22 cellular contexts compared by ENCODE assay signal in the genomic region with DNA sequence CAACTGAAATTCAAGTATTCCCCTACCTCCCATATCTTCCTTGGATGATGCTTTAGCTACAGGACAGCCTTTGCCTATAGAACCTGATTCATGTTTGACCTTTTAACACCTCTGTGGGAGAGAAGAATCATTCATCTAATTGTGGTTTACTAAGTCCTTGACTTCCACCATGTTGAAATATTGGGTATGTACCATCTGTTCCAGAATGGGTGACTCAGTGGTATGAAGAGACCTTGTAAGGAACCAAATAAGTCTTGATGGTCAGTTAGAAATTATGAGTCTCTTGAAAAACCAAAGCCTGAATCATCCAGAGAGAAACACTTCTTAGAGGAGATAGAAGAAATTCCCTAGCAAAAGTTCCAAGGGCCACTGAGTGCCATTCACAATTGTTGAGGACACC. TPM values are rescaled to one million over a fixed set of nuclear protein-coding genes. Genes with fewer than 3 reads are reported as not detected.
A peak's percentile ranks its signal among the peaks of the same experiment; 100 is the strongest.
DNase-seq lines count a peak whose midpoint lies in the region; ATAC-seq, FAIRE-seq and TF ChIP-seq lines count a peak whose summit lies in the region.
"Had no signal": no experiment of that assay in that cellular context is flagged by ENCODE, and none has a peak within 500 bp of the region (broad histone marks: within the 10 kb centered on the region; RNA-seq: fewer than 3 reads in every experiment).

No MANE protein-coding gene starts in this region.

- peak overlapping the region; percentile 37 for H3K27ac ChIP-seq in astrocyte (ENCODE audit: low read depth, low read length)
- H3K27ac ChIP-seq: C4-2B, SJSA1, transverse colon had no signal

- peak; percentile 13 for FAIRE-seq in astrocyte (lab: Jason Lieb, UNC)

- CTCF ChIA-PET in AG04449 (lab: Yijun Ruan, JAX), result no interaction called here

- H3K4me1 ChIP-seq in astrocyte (ENCODE audit: insufficient read depth, low read length), result peaks cover 21% of the 10 kb centered on the region
- H3K4me1 ChIP-seq: HAP-1 had no signal

- POLR2A ChIA-PET in AG04449 (lab: Yijun Ruan, JAX), result interaction anchor here (1.0 kb wide), 1 partner anchor 343 kb away, joined by 3 read pairs; no protein-coding TSS in a partner anchor

- ATAC-seq in GM19452 (IDR thresholded peaks at IDR 0.05; ENCODE audit: unreplicated experiment) (no peak), HG02759 (IDR thresholded peaks at IDR 0.05; ENCODE audit: unreplicated experiment) (no peak)
- ATAC-seq: left ventricle myocardium superior had no signal

- H3K4me3 ChIP-seq in AG04449 (ENCODE audit: low read depth, low read length) (no peak overlapping the region), astrocyte (ENCODE audit: insufficient read depth, low read depth, low read length) (no peak overlapping the region)
- H3K4me3 ChIP-seq: HAP-1, SJSA1, transverse colon had no signal

- TF ChIP-seq CTCF in AG04449 (IDR thresholded peaks at IDR 0.05; ENCODE audit: insufficient read depth, low read length, missing control alignments) (no peak), astrocyte (IDR thresholded peaks at IDR 0.05; ENCODE audit: insufficient read depth, low read depth, low read length) (no peak)

- H3K9ac ChIP-seq in astrocyte (ENCODE audit: low read length), result no peak overlapping the region

- no peaks in the 10 kb centered on the region for H3K9me3 ChIP-seq in astrocyte (ENCODE audit: insufficient read depth, low read depth, low read length)
- H3K9me3 ChIP-seq: HAP-1, SJSA1, transverse colon had no signal

- no peaks in the 10 kb centered on the region for H3K9me3 Mint-ChIP-seq in astrocyte (ENCODE audit: unreplicated experiment)
- H3K9me3 Mint-ChIP-seq: nephron had no signal

- H3K4me3 Mint-ChIP-seq in astrocyte (ENCODE audit: unreplicated experiment), result no peak overlapping the region
- H3K4me3 Mint-ChIP-seq: nephron had no signal

- H3K27ac Mint-ChIP-seq in astrocyte (ENCODE audit: unreplicated experiment), result peak overlapping the region; percentile 30
- H3K27ac Mint-ChIP-seq: nephron had no signal

- H3K27me3 Mint-ChIP-seq in astrocyte (ENCODE audit: low read depth, unreplicated experiment), result no peaks in the 10 kb centered on the region

- H3K4me1 Mint-ChIP-seq in astrocyte (ENCODE audit: low read depth, unreplicated experiment), result peaks cover 32% of the 10 kb centered on the region
- H3K4me1 Mint-ChIP-seq: nephron had no signal

- no peaks in the 10 kb centered on the region for H3K79me2 ChIP-seq in astrocyte (ENCODE audit: insufficient read depth, low read length)

- peak; percentile 82 for DNase-seq in AG04449 (ENCODE audit: low read depth, low spot score)
- DNase-seq in GM04503 (ENCODE audit: low read depth), result peak; percentile 82
- peak; percentile 98 for DNase-seq in astrocyte (ENCODE audit: low read depth)
- peak; percentile 98 for DNase-seq in iris pigment epithelial cell (ENCODE audit: low read depth)
- DNase-seq in stimulated activated CD4-positive, alpha-beta T cell treated with anti-CD3 and anti-CD28 coated beads, Interleukin-2, amount 100 ng/mL, for 24 hours, result no peak
- DNase-seq in GM19240 (ENCODE audit: insufficient read length, low spot score), result no peak
- DNase-seq: activated T-cell treated with anti-CD3 and anti-CD28 coated beads, Interleukin-2, amount 50 U/mL, for 48 hours; cortex of kidney; DMS79; erythroblast; KG1; left ventricle myocardium superior; NCI-H1436; NCI-H345; stimulated activated CD4-positive, alpha-beta T cell treated with anti-CD3 and anti-CD28 coated beads, Interleukin-1b, Interleukin-23, amount 100 ng/mL, for 48 hours; transverse colon had no signal

- no peaks in the 10 kb centered on the region for H3K27me3 ChIP-seq in astrocyte (ENCODE audit: insufficient read depth, low read length)
- H3K27me3 ChIP-seq: SJSA1, transverse colon had no signal

- H3K36me3 ChIP-seq in astrocyte (ENCODE audit: insufficient read depth, low read length), result peaks cover 15% of the 10 kb centered on the region

- H4K20me1 ChIP-seq in astrocyte (ENCODE audit: insufficient read depth, low read length), result peaks cover 5% of the 10 kb centered on the region

- H3K4me2 ChIP-seq in astrocyte (ENCODE audit: low read length), result no peak overlapping the region

- peaks cover 32% of the 10 kb centered on the region for H3K36me3 Mint-ChIP-seq in astrocyte (ENCODE audit: low read depth, unreplicated experiment)

- no peak overlapping the region for H2AFZ ChIP-seq in astrocyte (ENCODE audit: low read depth, low read length)

RNA-seq across cellular contexts. Expression of gene STAMBP, which starts 27.5 kb away (rescaled TPM):
- 46.1 and 46.5 TPM in 2 replicates for total RNA-seq in astrocyte

RNA-seq across cellular contexts. Expression of gene ACTG2, which starts 36.6 kb away (rescaled TPM):
- total RNA-seq in astrocyte, result 298 and 540 TPM in 2 replicates

Comparison
In these comparisons a context has a peak if more than half of its experiments do, and no peak if none do; other contexts are left out.
1. DNase-seq: peak in AG04449 (single experiment), GM04503 (single experiment), astrocyte (single experiment) and iris pigment epithelial cell (single experiment); none in stimulated activated CD4-positive, alpha-beta T cell treated with anti-CD3 and anti-CD28 coated beads, Interleukin-2, amount 100 ng/mL, for 24 hours (0 of 2) and GM19240 (single experiment).